ENCODE assay signal across 17 cellular contexts in the genomic region with DNA sequence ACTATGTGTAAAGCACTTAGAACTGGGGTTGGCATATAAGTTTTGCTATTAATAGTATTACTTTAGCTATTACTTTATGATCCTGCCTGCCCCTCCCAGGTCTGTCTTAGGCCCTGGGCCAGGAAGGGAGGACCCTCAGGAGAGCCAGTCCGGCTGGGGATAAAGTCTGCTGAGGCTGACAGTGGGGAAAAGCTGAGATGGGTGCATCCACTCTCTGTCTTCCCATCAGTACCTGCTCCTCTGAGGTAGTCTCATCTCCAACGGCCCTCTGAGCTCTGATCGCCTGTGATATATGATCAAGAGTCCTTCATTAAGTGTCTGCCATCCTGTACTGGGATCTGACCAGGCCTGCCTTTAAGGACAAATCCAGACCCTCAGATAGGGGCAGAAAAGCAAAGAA.
DNase-seq lines count a peak whose midpoint lies in the region; ATAC-seq and TF ChIP-seq lines count a peak whose summit lies in the region.
"Had no signal": no experiment of that assay in that cellular context is flagged by ENCODE, and none has a peak within 500 bp of the region (broad histone marks: within the 10 kb centered on the region; RNA-seq: fewer than 3 reads in every experiment).

No MANE protein-coding gene starts in this region.

- TF ChIP-seq CTCF in right atrium auricular region (IDR thresholded peaks at IDR 0.05) (no peak), type B pancreatic cell (conservative IDR thresholded peaks at IDR 0.05) (no peak), neural progenitor cell (IDR thresholded peaks at IDR 0.05) (no peak)

- H3K4me3 ChIP-seq in right atrium auricular region (no peak overlapping the region), neural progenitor cell (no peak overlapping the region)
- H3K4me3 ChIP-seq: HAP-1 had no signal

- intact Hi-C loops in Right ventricle myocardium inferior (cut with DNase I), result no loop called here

- H3K4me2 ChIP-seq in neural progenitor cell, result no peak overlapping the region

- H3K4me1 Mint-ChIP-seq in type B pancreatic cell (ENCODE audit: unreplicated experiment) (peaks cover 3% of the 10 kb centered on the region), neural progenitor cell (peaks cover 17% of the 10 kb centered on the region)
- H3K4me1 Mint-ChIP-seq: B cell had no signal

- H3K36me3 ChIP-seq in right atrium auricular region (no peaks in the 10 kb centered on the region), neural progenitor cell (no peaks in the 10 kb centered on the region)
- H3K36me3 ChIP-seq: HAP-1 had no signal

- no peak overlapping the region for H3K27ac Mint-ChIP-seq in type B pancreatic cell
- H3K27ac Mint-ChIP-seq in neural progenitor cell, result no peak overlapping the region
- H3K27ac Mint-ChIP-seq: B cell; CD4-positive, alpha-beta T cell; HFFc6 had no signal

- no peak for ATAC-seq in Right ventricle myocardium inferior

- H3K36me3 Mint-ChIP-seq in type B pancreatic cell (no peaks in the 10 kb centered on the region), neural progenitor cell (no peaks in the 10 kb centered on the region)

- H3K27me3 ChIP-seq in right atrium auricular region, result no peaks in the 10 kb centered on the region
- H3K27me3 ChIP-seq in neural progenitor cell, result no peaks in the 10 kb centered on the region

- H3K4me1 ChIP-seq in right atrium auricular region (no peaks in the 10 kb centered on the region), neural progenitor cell (peaks cover 7% of the 10 kb centered on the region)
- H3K4me1 ChIP-seq: HAP-1 had no signal

- DNase-seq in right atrium auricular region (ENCODE audit: low spot score) (peak; percentile 18), Right ventricle myocardium inferior (ENCODE audit: missing footprints) (no peak), iPS-NIHi7 (ENCODE audit: extremely low spot score) (peak; percentile 2), type B pancreatic cell (ENCODE audit: extremely low spot score, unreplicated experiment) (peak; percentile 32), neural progenitor cell (ENCODE audit: low spot score) (no peak), COR-L47 (lab: John Stamatoyannopoulos, UW) (no peak), pons (ENCODE audit: low spot score) (no peak)
- DNase-seq: ACHN; C1 segment of cervical spinal cord; CD4-positive, alpha-beta T cell; DMS79 treated with DMSO at 0.1 percent for 48 hours; EL; GOT3; HFFc6 had no signal

- H3K9me3 ChIP-seq in right atrium auricular region, result no peaks in the 10 kb centered on the region
- no peaks in the 10 kb centered on the region for H3K9me3 ChIP-seq in neural progenitor cell (ENCODE audit: low read depth)
- H3K9me3 ChIP-seq: HAP-1 had no signal

- H2AFZ ChIP-seq in neural progenitor cell (replicated peaks), result no peak overlapping the region

- H3K9me3 Mint-ChIP-seq in type B pancreatic cell, result no peaks in the 10 kb centered on the region
- H3K9me3 Mint-ChIP-seq in neural progenitor cell, result no peaks in the 10 kb centered on the region
- H3K9me3 Mint-ChIP-seq: CD4-positive, alpha-beta T cell; HFFc6 had no signal

- H3K27ac ChIP-seq in right atrium auricular region (no peak overlapping the region), neural progenitor cell (no peak overlapping the region)
- H3K27ac ChIP-seq: HL-60 had no signal

- H4K20me1 ChIP-seq in neural progenitor cell (ENCODE audit: low read depth), result no peaks in the 10 kb centered on the region

- no peak overlapping the region for H3K9ac ChIP-seq in neural progenitor cell

- no peaks in the 10 kb centered on the region for H3K79me2 ChIP-seq in neural progenitor cell (ENCODE audit: low read depth)

- H3K4me3 Mint-ChIP-seq in type B pancreatic cell (no peak overlapping the region), neural progenitor cell (no peak overlapping the region)
- H3K4me3 Mint-ChIP-seq: B cell; CD4-positive, alpha-beta T cell; HFFc6 had no signal

- H3K27me3 Mint-ChIP-seq in type B pancreatic cell (no peaks in the 10 kb centered on the region), neural progenitor cell (ENCODE audit: insufficient read depth, low read depth) (peaks cover 7% of the 10 kb centered on the region)
- H3K27me3 Mint-ChIP-seq: CD4-positive, alpha-beta T cell had no signal

- H3F3A ChIP-seq in neural progenitor cell (ENCODE audit: low read depth), result no peaks in the 10 kb centered on the region

Comparison
In these comparisons a context has a peak if more than half of its experiments do, and no peak if none do; other contexts are left out.
1. DNase-seq: peak in right atrium auricular region (single experiment), iPS-NIHi7 (single experiment) and type B pancreatic cell (single experiment); none in Right ventricle myocardium inferior (single experiment), neural progenitor cell (single experiment), COR-L47 (single experiment) and pons (single experiment).